In genomic region chr5:88669314-88669713, GRCh38 we compare ENCODE assay signal across 18 cellular contexts.
"Had no signal": no experiment of that assay in that cellular context is flagged by ENCODE, and none has a peak within 500 bp of the region (broad histone marks: within the 10 kb centered on the region; RNA-seq: fewer than 3 reads in every experiment).

No MANE protein-coding gene starts in this region.

- H3K27ac Mint-ChIP-seq: activated CD4-positive, alpha-beta T cell treated with anti-CD3 and anti-CD28 coated beads for 36 hours; activated CD8-positive, alpha-beta T cell treated with anti-CD3 and anti-CD28 coated beads for 36 hours; nephron; stimulated activated effector memory CD8-positive, alpha-beta T cell treated with anti-CD3 and anti-CD28 coated beads, Interleukin-12 subunit alpha, Interleukin-12 subunit beta, amount 100 ng/mL, for 72 hours had no signal

- ATAC-seq: activated CD4-positive, alpha-beta T cell treated with anti-CD3 and anti-CD28 coated beads for 36 hours; activated CD8-positive, alpha-beta T cell treated with anti-CD3 and anti-CD28 coated beads for 36 hours; activated T-cell treated with anti-CD3 and anti-CD28 coated beads, Interleukin-2, amount 50 U/mL, for 4 hours; gastroesophageal sphincter; left colon; lower lobe of right lung; stimulated activated effector memory CD8-positive, alpha-beta T cell treated with anti-CD3 and anti-CD28 coated beads, Interleukin-12 subunit alpha, Interleukin-12 subunit beta, amount 100 ng/mL, for 72 hours had no signal

- H3K4me3 Mint-ChIP-seq: activated CD4-positive, alpha-beta T cell treated with anti-CD3 and anti-CD28 coated beads for 36 hours; activated CD8-positive, alpha-beta T cell treated with anti-CD3 and anti-CD28 coated beads for 36 hours; activated T-cell treated with anti-CD3 and anti-CD28 coated beads, Interleukin-2, amount 50 U/mL, for 4 hours; stimulated activated effector memory CD8-positive, alpha-beta T cell treated with anti-CD3 and anti-CD28 coated beads, Interleukin-12 subunit alpha, Interleukin-12 subunit beta, amount 100 ng/mL, for 72 hours had no signal

- H3K36me3 ChIP-seq: brain microvascular endothelial cell, gastroesophageal sphincter, lower lobe of right lung, ovary, tibial artery had no signal

- H3K9me3 Mint-ChIP-seq: stimulated activated effector memory CD8-positive, alpha-beta T cell treated with anti-CD3 and anti-CD28 coated beads, Interleukin-12 subunit alpha, Interleukin-12 subunit beta, amount 100 ng/mL, for 72 hours had no signal

- H3K4me3 ChIP-seq: gastroesophageal sphincter, lower lobe of right lung, ovary, tibial artery had no signal

- FAIRE-seq: urothelium cell line had no signal

- DNase-seq: activated CD4-positive, alpha-beta T cell treated with anti-CD3 and anti-CD28 coated beads for 36 hours; activated CD8-positive, alpha-beta T cell treated with anti-CD3 and anti-CD28 coated beads for 36 hours; activated effector memory CD4-positive, alpha-beta T cell treated with Interleukin-2 at 50 U/mL for 16 hours; activated naive CD4-positive, alpha-beta T cell treated with anti-CD3 and anti-CD28 coated beads, Interleukin-2, amount 50 U/mL, for 16 hours; activated T-cell treated with anti-CD3 and anti-CD28 coated beads, Interleukin-2, amount 50 U/mL, for 4 hours; brain microvascular endothelial cell; dermis blood vessel endothelial cell; erythroblast; left colon; lower lobe of right lung; ovary; stimulated activated CD4-positive, alpha-beta T cell treated with anti-CD3 and anti-CD28 coated beads, Interleukin-2, amount 100 ng/mL, for 24 hours; T-helper 2 cell; tibial artery had no signal

- H3K9me3 ChIP-seq: gastroesophageal sphincter, lower lobe of right lung, tibial artery had no signal

- H3K27ac ChIP-seq: brain microvascular endothelial cell, gastroesophageal sphincter, lower lobe of right lung, ovary, tibial artery had no signal

- H3K27me3 ChIP-seq: ovary had no signal
